Comparison of ENCODE assay signal across 6 cellular contexts in genomic region chr7:144282490-144282889, GRCh38. TPM values are rescaled to one million over a fixed set of nuclear protein-coding genes. Genes with fewer than 3 reads are reported as not detected.
"Had no signal": no experiment of that assay in that cellular context is flagged by ENCODE, and none has a peak within 500 bp of the region (broad histone marks: within the 10 kb centered on the region; RNA-seq: fewer than 3 reads in every experiment).

No MANE protein-coding gene starts in this region.

RNA-seq across cellular contexts. Expression of gene CTAGE8, which starts 13.4 kb away (rescaled TPM):
- total RNA-seq: SJSA1 had no signal
- polyA plus RNA-seq: SK-N-SH had no signal

RNA-seq across cellular contexts. Expression of gene OR2A7, which starts 17.9 kb away (rescaled TPM):
- total RNA-seq: K562, SJSA1 had no signal
- polyA plus RNA-seq: SK-N-SH had no signal

RNA-seq across cellular contexts. Expression of gene OR2A1, which starts 29.7 kb away (rescaled TPM):
- total RNA-seq: K562, Peyer's patch, Right ventricle myocardium inferior, SJSA1 had no signal
- polyA plus RNA-seq: K562, SK-N-SH had no signal

RNA-seq across cellular contexts. Expression of gene OR2A42, which starts 43.1 kb away (rescaled TPM):
- total RNA-seq: K562, M059J, Peyer's patch, Right ventricle myocardium inferior, SJSA1 had no signal
- polyA plus RNA-seq: K562, SK-N-SH had no signal
